In the genomic region with DNA sequence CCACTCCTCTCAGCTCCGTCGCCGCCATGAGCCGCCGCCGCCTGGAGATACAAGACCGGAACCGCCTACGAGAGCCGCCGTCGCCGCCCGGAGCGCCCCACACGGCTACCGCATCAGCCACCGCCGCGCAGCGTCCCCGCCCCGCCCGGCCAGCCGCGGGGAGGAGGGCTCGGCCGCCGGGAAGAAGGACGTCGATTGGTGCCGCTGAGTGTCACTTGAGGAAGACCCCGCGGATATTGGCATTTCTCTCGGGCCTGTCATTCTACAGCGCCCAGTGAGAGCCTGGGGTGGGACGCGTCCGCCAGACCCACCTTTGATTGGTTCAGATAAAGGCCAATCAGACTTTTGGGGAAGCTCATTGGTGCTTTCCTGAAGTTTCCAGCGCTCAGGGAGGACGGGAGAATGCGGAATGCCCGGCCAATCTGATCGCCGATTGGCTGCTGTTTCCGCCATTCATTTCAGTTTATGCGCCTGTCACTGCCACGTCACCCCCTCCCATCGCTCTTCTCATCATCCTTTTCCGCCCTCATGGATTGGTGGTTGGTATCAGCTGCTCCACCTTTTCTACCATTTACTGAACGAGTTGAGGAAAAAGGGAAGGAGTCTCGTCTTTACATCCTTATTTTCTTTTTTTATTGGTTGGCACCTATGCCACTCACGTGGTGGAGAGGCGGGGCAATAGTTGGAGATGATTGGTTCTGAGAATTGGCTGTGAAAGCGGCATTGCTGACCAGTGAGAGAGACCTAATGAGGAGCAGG, we compare ENCODE assay signal across 8 cellular contexts. TPM values are rescaled to one million over a fixed set of nuclear protein-coding genes. Genes with fewer than 3 reads are reported as not detected.
DNase-seq lines count a peak whose midpoint lies in the region; ATAC-seq and FAIRE-seq lines count a peak whose summit lies in the region.

A gene with protein sequence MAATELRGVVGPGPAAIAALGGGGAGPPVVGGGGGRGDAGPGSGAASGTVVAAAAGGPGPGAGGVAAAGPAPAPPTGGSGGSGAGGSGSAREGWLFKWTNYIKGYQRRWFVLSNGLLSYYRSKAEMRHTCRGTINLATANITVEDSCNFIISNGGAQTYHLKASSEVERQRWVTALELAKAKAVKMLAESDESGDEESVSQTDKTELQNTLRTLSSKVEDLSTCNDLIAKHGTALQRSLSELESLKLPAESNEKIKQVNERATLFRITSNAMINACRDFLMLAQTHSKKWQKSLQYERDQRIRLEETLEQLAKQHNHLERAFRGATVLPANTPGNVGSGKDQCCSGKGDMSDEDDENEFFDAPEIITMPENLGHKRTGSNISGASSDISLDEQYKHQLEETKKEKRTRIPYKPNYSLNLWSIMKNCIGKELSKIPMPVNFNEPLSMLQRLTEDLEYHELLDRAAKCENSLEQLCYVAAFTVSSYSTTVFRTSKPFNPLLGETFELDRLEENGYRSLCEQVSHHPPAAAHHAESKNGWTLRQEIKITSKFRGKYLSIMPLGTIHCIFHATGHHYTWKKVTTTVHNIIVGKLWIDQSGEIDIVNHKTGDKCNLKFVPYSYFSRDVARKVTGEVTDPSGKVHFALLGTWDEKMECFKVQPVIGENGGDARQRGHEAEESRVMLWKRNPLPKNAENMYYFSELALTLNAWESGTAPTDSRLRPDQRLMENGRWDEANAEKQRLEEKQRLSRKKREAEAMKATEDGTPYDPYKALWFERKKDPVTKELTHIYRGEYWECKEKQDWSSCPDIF (minus strand): TSS at position 138 of the 759 bp plus-strand sequence. CDS start 110 bp downstream, at position 28.

- peak; percentile 100 for FAIRE-seq in islet of Langerhans (lab: Jason Lieb, UNC)

- DNase-seq in AG20443 (ENCODE audit: low spot score) (peak; percentile 98), NCI-H460 (ENCODE audit: extremely low read depth, low read depth) (peak; percentile 99), cerebellar nuclear complex (lab: John Stamatoyannopoulos, UW) (peak; percentile 100)
- DNase-seq in activated CD4-positive, CD25-positive, alpha-beta regulatory T cell treated with anti-CD3 and anti-CD28 coated beads, Interleukin-2, amount 50 U/mL, for 72 hours, result peak; percentile 95
- DNase-seq in stimulated activated CD4-positive, alpha-beta T cell treated with anti-CD3 and anti-CD28 coated beads, Interleukin-12 subunit alpha, Interleukin-12 subunit beta, amount 100 ng/mL, for 4 hours, result peak; percentile 93

- ATAC-seq in GM19043 (IDR thresholded peaks at IDR 0.05; ENCODE audit: low read depth, unreplicated experiment), result peak; percentile 84
- peak; percentile 86 for ATAC-seq in HG03378 (IDR thresholded peaks at IDR 0.05; ENCODE audit: unreplicated experiment)

RNA-seq across cellular contexts. Expression of the gene that starts here (rescaled TPM):
- 21.4 and 21.7 TPM in 2 replicates for total RNA-seq in NCI-H460 (2014; rRNA removed; shearing (Covaris generic))
- polyA plus RNA-seq in NCI-H460 (2014; cell fraction: nucleus; rRNA removed), result 13.7 and 17.1 TPM in 2 replicates

Comparison
In these comparisons a context has a peak if more than half of its experiments do, and no peak if none do; other contexts are left out.
1. Peak in every context shown above with its lines: DNase-seq and ATAC-seq.